In the genomic region with DNA sequence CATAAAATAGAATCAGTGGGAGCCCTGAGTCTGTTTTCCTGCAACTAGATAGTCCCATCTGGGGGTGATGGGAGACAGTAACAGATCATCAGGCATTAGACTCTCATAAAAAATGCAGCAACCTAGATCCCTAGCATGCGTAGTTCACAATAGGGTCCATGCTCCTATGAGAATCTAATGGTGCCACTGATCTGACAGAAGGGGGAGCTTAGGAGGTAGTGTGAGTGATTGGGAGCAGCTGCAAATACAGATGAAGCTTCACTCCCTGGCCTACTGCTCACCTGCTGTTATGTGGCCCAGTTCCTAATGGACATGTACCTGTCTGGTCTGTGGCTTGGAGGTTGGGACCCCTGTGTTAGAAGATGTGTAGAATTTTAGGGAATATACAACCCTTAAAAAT, we compare ENCODE assay signal across 2 cellular contexts.
TF ChIP-seq lines count a peak whose summit lies in the region.

No MANE protein-coding gene starts in this region.

TF ChIP-seq in HepG2, 621 proteins besides CTCF, POLR2A, EP300 and RAD21 (continues in another document):
- TF ChIP-seq, protein P1, sequence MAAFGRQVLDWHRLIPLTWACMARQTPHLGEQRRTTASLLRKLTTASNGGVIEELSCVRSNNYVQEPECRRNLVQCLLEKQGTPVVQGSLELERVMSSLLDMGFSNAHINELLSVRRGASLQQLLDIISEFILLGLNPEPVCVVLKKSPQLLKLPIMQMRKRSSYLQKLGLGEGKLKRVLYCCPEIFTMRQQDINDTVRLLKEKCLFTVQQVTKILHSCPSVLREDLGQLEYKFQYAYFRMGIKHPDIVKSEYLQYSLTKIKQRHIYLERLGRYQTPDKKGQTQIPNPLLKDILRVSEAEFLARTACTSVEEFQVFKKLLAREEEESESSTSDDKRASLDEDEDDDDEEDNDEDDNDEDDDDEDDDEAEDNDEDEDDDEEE (CRISPR knock-in tag; IDR thresholded peaks at IDR 0.05) = no peak
- TF ChIP-seq ZNF746 (CRISPR knock-in tag; IDR thresholded peaks at IDR 0.05) = no peak
- TF ChIP-seq KDM4B (CRISPR knock-in tag; IDR thresholded peaks at IDR 0.05) = no peak
- no peak for TF ChIP-seq NFYB (CRISPR knock-in tag; IDR thresholded peaks at IDR 0.05)
- TF ChIP-seq, protein P2, sequence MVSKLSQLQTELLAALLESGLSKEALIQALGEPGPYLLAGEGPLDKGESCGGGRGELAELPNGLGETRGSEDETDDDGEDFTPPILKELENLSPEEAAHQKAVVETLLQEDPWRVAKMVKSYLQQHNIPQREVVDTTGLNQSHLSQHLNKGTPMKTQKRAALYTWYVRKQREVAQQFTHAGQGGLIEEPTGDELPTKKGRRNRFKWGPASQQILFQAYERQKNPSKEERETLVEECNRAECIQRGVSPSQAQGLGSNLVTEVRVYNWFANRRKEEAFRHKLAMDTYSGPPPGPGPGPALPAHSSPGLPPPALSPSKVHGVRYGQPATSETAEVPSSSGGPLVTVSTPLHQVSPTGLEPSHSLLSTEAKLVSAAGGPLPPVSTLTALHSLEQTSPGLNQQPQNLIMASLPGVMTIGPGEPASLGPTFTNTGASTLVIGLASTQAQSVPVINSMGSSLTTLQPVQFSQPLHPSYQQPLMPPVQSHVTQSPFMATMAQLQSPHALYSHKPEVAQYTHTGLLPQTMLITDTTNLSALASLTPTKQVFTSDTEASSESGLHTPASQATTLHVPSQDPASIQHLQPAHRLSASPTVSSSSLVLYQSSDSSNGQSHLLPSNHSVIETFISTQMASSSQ (IDR thresholded peaks at IDR 0.05; ENCODE audit: low read depth) = no peak
- TF ChIP-seq, protein P2 (CRISPR knock-in tag; IDR thresholded peaks at IDR 0.05; ENCODE audit: borderline replicate concordance) = no peak
- TF ChIP-seq ZBTB38 (CRISPR knock-in tag; IDR thresholded peaks at IDR 0.05) = no peak
- TF ChIP-seq PTBP1 (IDR thresholded peaks at IDR 0.05; ENCODE audit: low read depth, low read length, poor library complexity, severe bottlenecking) = no peak
- TF ChIP-seq REST (IDR thresholded peaks at IDR 0.05; ENCODE audit: borderline replicate concordance in 1 of 2, low read depth in 1 of 2, low read length in 2 of 2) = no peak
- TF ChIP-seq RBAK (CRISPR knock-in tag; IDR thresholded peaks at IDR 0.05) = no peak
- TF ChIP-seq ZNF280B (CRISPR knock-in tag; IDR thresholded peaks at IDR 0.05; ENCODE audit: borderline replicate concordance) = no peak
- TF ChIP-seq MYPOP (CRISPR knock-in tag; IDR thresholded peaks at IDR 0.05) = no peak
- no peak for TF ChIP-seq ZNF530 (CRISPR knock-in tag; IDR thresholded peaks at IDR 0.05; ENCODE audit: low read depth)

TF ChIP-seq in endothelial cell of umbilical vein, 7 proteins besides CTCF, POLR2A, EP300 and RAD21 (continued from another document):
- TF ChIP-seq FOS (IDR thresholded peaks at IDR 0.05; ENCODE audit: borderline replicate concordance, insufficient read depth, low read length) = no peak
